Comparison of ENCODE assay signal across 8 cellular contexts in genomic region chrX:153818571-153819397, GRCh38. TPM values are rescaled to one million over a fixed set of nuclear protein-coding genes. Genes with fewer than 3 reads are reported as not detected.
DNase-seq lines count a peak whose midpoint lies in the region; ATAC-seq and TF ChIP-seq lines count a peak whose summit lies in the region.

No MANE protein-coding gene starts in this region.

- H2BK120ac ChIP-seq in H9 (ENCODE audit: low read depth, low read length, poor library complexity, severe bottlenecking): no peak overlapping the region

- H4K20me1 ChIP-seq in H9 (ENCODE audit: control insufficient read depth, insufficient read depth, insufficient read length): no peaks in the 10 kb centered on the region

- no peak overlapping the region for H3T11ph ChIP-seq in H9 (ENCODE audit: low read length)

- H3K9me3 ChIP-seq in A673 (ENCODE audit: low read depth, low read length, poor library complexity, severe bottlenecking) (no peaks in the 10 kb centered on the region), H9 (ENCODE audit: control insufficient read depth, low read depth, low read length) (peaks cover 11% of the 10 kb centered on the region), left lung (no peaks in the 10 kb centered on the region)

- no peaks in the 10 kb centered on the region for H3K4me1 ChIP-seq in A673 (ENCODE audit: insufficient read depth, low read length, poor library complexity, severe bottlenecking)
- no peaks in the 10 kb centered on the region; the same call in 1 of the 2 replicates for H3K4me1 ChIP-seq in H9 (ENCODE audit: insufficient read depth, low read length)
- no peaks in the 10 kb centered on the region for H3K4me1 ChIP-seq in left lung

- no CpG with 5 or more reads among the region's 68 CpGs for WGBS in H9 (ENCODE audit: extremely low coverage, insufficient read length, low lambda C conversion rate)

- peak overlapping the region; percentile 37 for H3K4me2 ChIP-seq in H9 (ENCODE audit: insufficient read depth, insufficient read length, low read length)

- no peak overlapping the region for H2AK5ac ChIP-seq in H9 (ENCODE audit: insufficient read length, low read length)

- H3K4me3 Mint-ChIP-seq in H9: peak overlapping the region; percentile 49 to 71

- no peak overlapping the region for H3K4ac ChIP-seq in H9 (ENCODE audit: low read depth, low read length)

- no peaks in the 10 kb centered on the region for H3K27me3 ChIP-seq in A673 (replicated peaks; ENCODE audit: insufficient read depth, low read depth, low read length, poor library complexity)
- H3K27me3 ChIP-seq in H9 (ENCODE audit: insufficient read depth, low read length): no peaks in the 10 kb centered on the region
- peaks cover 14 to 36% of the 10 kb centered on the region in 2 donors for H3K27me3 ChIP-seq in left lung

- POLR2A ChIA-PET in A673 (lab: Charles Lee; ENCODE audit: low non-redundant PET): interaction anchor here (0.7 kb wide), 1 partner anchor 174 kb away, joined by 16 read pairs; no protein-coding TSS in a partner anchor

- H4K8ac ChIP-seq in H9 (replicated peaks; ENCODE audit: insufficient read length, low read depth, low read length): no peak overlapping the region

- peak; percentile 61 for DNase-seq in A673 (ENCODE audit: low spot score)
- no peak for DNase-seq in H9
- peak; percentile 38 for DNase-seq in T-helper 22 cell (ENCODE audit: low read depth)
- DNase-seq in cardiac fibroblast (ENCODE audit: low read depth in 2 of 2): no peak
- peak in 1 of 2 donors; percentile 82 for DNase-seq in left lung
- DNase-seq in stimulated activated CD8-positive, alpha-beta memory T cell treated with anti-CD3 and anti-CD28 coated beads, Interleukin-4, amount 100 ng/mL, for 48 hours: peak; percentile 60
- DNase-seq in glomerular visceral epithelial cell (ENCODE audit: extremely low spot score): no peak

- H2BK5ac ChIP-seq in H9 (ENCODE audit: insufficient read length, low read length): no peak overlapping the region

- intact Hi-C loops in A673 (cut with micrococcal nuclease; ENCODE audit: unreplicated experiment) (no loop called here), left lung (cut with DNase I) (no loop called here)

- no peak overlapping the region for H3K23ac ChIP-seq in H9 (ENCODE audit: insufficient read length, low read depth, low read length)

- H3K18ac ChIP-seq in H9 (ENCODE audit: insufficient read length, low read depth, low read length): peak overlapping the region; percentile 74

- no TSS peak for BruUV-seq in A673 (replicated peaks; lab: Mats Ljungman, UMichigan)

- H3K36me3 Mint-ChIP-seq in H9 (ENCODE audit: insufficient read depth in 1 of 3, low read depth in 3 of 3): peaks cover 3 to 24% (median 22%) of the 10 kb centered on the region in 3 experiments; a peak in 6 of 7 replicates

- no peak overlapping the region for H3K9ac ChIP-seq in H9 (ENCODE audit: extremely low read depth, insufficient read length, low read length)

- no peaks in the 10 kb centered on the region for H3K23me2 ChIP-seq in H9 (ENCODE audit: insufficient read length, low read depth, low read length, poor library complexity, severe bottlenecking)

- TF ChIP-seq CTCF in A673 (conservative IDR thresholded peaks at IDR 0.05; ENCODE audit: low read depth, low read length): no peak
- no peak for TF ChIP-seq CTCF in H9 (conservative IDR thresholded peaks at IDR 0.05)
- TF ChIP-seq CTCF in cardiac fibroblast (IDR thresholded peaks at IDR 0.05; ENCODE audit: low read depth, low read length): no peak
- no peak for TF ChIP-seq CTCF in left lung (IDR thresholded peaks at IDR 0.05)

- no peaks in the 10 kb centered on the region for H3K36me3 ChIP-seq in A673 (ENCODE audit: insufficient read depth, low read length, poor library complexity, severe bottlenecking)
- H3K36me3 ChIP-seq in left lung: no peaks in the 10 kb centered on the region

- peaks cover 66 to 71% of the 10 kb centered on the region in 2 experiments for H3K9me3 Mint-ChIP-seq in H9

- peak; percentile 87 for ATAC-seq in left lung
- ATAC-seq in GM18517 (IDR thresholded peaks at IDR 0.05; ENCODE audit: unreplicated experiment): no peak

- CTCF ChIA-PET in A673 (lab: Charles Lee): no interaction called here

- H2BK15ac ChIP-seq in H9 (ENCODE audit: low read depth, low read length): no peak overlapping the region

- H2BK20ac ChIP-seq in H9 (ENCODE audit: low read depth, low read length, poor library complexity, severe bottlenecking): no peak overlapping the region

- H3K27ac ChIP-seq in A673 (ENCODE audit: low read depth, low read length, poor library complexity, severe bottlenecking) (peak overlapping the region; percentile 50), H9 (ENCODE audit: insufficient read length, low read depth, low read length) (no peak overlapping the region), left lung (no peak overlapping the region)

- peak overlapping the region in 1 of 3 experiments; percentile 84; a peak in 1 of 7 replicates for H3K27ac Mint-ChIP-seq in H9

- H3K27me3 Mint-ChIP-seq in H9 (ENCODE audit: low read depth): no peaks in the 10 kb centered on the region

- H2BK12ac ChIP-seq in H9 (ENCODE audit: insufficient read length, low read depth, low read length): no peak overlapping the region

- H3K56ac ChIP-seq in H9 (ENCODE audit: insufficient read length, low read depth, low read length): no peak overlapping the region

- no peak overlapping the region for H4K5ac ChIP-seq in H9 (ENCODE audit: insufficient read length, low read depth, low read length)

- no peak overlapping the region for H2AFZ ChIP-seq in H9 (ENCODE audit: low read length)

- H3K4me3 ChIP-seq in A673 (ENCODE audit: low read depth, low read length, poor library complexity, severe bottlenecking): peak overlapping the region; percentile 41
- H3K4me3 ChIP-seq in cardiac fibroblast (replicated peaks in 1 of 2; ENCODE audit: low read depth in 2 of 2, low read length in 2 of 2): peak overlapping the region; percentile 26 to 28
- peak overlapping the region; percentile 27 to 34 for H3K4me3 ChIP-seq in left lung

- peak overlapping the region; percentile 86 for H3K14ac ChIP-seq in H9 (ENCODE audit: insufficient read depth, low read length)

- H3K79me1 ChIP-seq in H9 (ENCODE audit: insufficient read depth, low read depth, low read length, poor library complexity, severe bottlenecking): no peaks in the 10 kb centered on the region

- H3K4me1 Mint-ChIP-seq in H9: peaks cover 27 to 36% of the 10 kb centered on the region in 2 experiments

- no peak overlapping the region for H4K91ac ChIP-seq in H9 (ENCODE audit: insufficient read length, low read depth, low read length)

- H3K79me2 ChIP-seq in H9 (ENCODE audit: insufficient read depth, low read length): peaks cover 36% of the 10 kb centered on the region; the same call in 1 of the 2 replicates

RNA-seq across cellular contexts. Expression of gene PDZD4, which starts 11.6 kb away (rescaled TPM):
- total RNA-seq in A673 (2021): 2.6 and 6.0 TPM in 2 replicates
- total RNA-seq in H9 (2021): 110 and 118 TPM in 2 replicates
- 1 to 10 TPM; 2.3 to 3.5 TPM for total RNA-seq in left lung

RNA-seq across cellular contexts. Expression of gene SSR4, which starts 24.3 kb away (rescaled TPM):
- total RNA-seq in A673 (2021) (205 and 214 TPM in 2 replicates), H9 (2021) (179 and 193 TPM in 2 replicates), left lung (100 to 1,000 TPM; 295 to 327 TPM)

RNA-seq across cellular contexts. Expression of gene IDH3G, which starts 24.6 kb away (rescaled TPM):
- total RNA-seq in A673 (2021): 52.0 and 55.7 TPM in 2 replicates
- total RNA-seq in H9 (2021): 43.2 and 47.1 TPM in 2 replicates
- total RNA-seq in left lung: 10 to 100 TPM; 42.4 to 52.9 TPM

RNA-seq across cellular contexts. Expression of gene SRPK3, which starts 37.9 kb away (rescaled TPM):
- total RNA-seq in A673 (2021) (not detected in 2 replicates), H9 (2021) (not detected in 2 replicates), left lung (under 1 TPM; 0.55 to 0.60 TPM)

RNA-seq across cellular contexts. Expression of gene PLXNB3, which starts 54.7 kb away (rescaled TPM):
- total RNA-seq in A673 (2021) (0.59 TPM in 1 of 2 replicates, not detected in the other), H9 (2021) (1.8 and 1.9 TPM in 2 replicates), left lung (1 to 10 TPM; 3.0 to 3.9 TPM)

Comparison
In these comparisons a context has a peak if more than half of its experiments do, and no peak if none do; other contexts are left out.
1. DNase-seq: peak in A673 (single experiment), T-helper 22 cell (single experiment) and stimulated activated CD8-positive, alpha-beta memory T cell treated with anti-CD3 and anti-CD28 coated beads, Interleukin-4, amount 100 ng/mL, for 48 hours (single experiment); none in H9 (single experiment), cardiac fibroblast (0 of 2) and glomerular visceral epithelial cell (single experiment).
2. RNA of gene PDZD4, which starts 11.6 kb away (total RNA-seq): 110 to 118 TPM in H9; 2.3 to 3.5 TPM in left lung and 2.6 to 6.0 TPM in A673; every median in the first group is over 10 times any median in the second.
3. Peak in every context shown above with its lines, with median percentiles within 50 percentile points of each other: H3K4me3 ChIP-seq.